Comparison of ENCODE assay signal across 15 cellular contexts in the genomic region with DNA sequence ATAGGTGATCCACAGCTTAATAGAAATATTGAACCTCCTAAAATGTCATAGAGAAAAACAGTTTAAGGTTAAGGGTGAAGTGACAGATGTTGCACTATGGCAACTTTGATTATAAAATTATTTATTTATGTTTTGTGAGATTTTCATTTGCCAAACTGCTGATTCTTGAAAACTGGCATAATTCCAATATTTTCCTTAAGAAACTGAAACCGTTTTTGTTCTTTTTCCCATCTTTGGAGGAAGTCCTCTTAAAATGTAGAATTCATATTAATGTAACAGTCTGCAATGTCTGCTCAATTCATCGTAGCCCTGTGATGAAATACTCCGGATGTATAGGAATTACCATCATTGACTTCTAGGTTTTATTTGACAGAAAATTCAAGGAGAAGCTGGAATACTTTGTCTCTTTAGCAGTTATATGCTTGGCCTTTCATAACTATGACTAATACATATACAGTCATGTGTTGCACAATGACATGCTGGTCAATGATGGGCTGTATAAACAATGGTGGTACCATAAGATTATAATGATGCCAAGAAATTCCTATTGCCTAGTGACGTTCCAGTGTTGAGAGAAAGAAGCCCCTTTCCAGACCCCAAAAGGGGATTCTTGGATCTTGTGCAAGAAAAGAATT.
DNase-seq lines count a peak whose midpoint lies in the region; ATAC-seq, FAIRE-seq and TF ChIP-seq lines count a peak whose summit lies in the region.
"Had no signal": no experiment of that assay in that cellular context is flagged by ENCODE, and none has a peak within 500 bp of the region (broad histone marks: within the 10 kb centered on the region; RNA-seq: fewer than 3 reads in every experiment).

No MANE protein-coding gene starts in this region.

- H3K4me2 ChIP-seq in astrocyte (ENCODE audit: low read length) = peak overlapping the region; percentile 82

- intact Hi-C loops in posterior cingulate gyrus (cut with DNase I) = no loop called here

- no peak overlapping the region for H3K9ac ChIP-seq in astrocyte (ENCODE audit: low read length)

- POLR2A ChIA-PET in activated CD4-positive, alpha-beta T cell treated with anti-CD3 and anti-CD28 coated beads, Interleukin-2, amount 10 ng/mL, durations not matched to agents 7 days and 5 days (lab: Charles Lee) = no interaction called here

- H3K36me3 ChIP-seq in astrocyte (ENCODE audit: insufficient read depth, low read length) = no peaks in the 10 kb centered on the region
- H3K36me3 ChIP-seq: uterus had no signal

- peak; percentile 50 for DNase-seq in HT-29 (ENCODE audit: low spot score)
- peak; percentile 83 for DNase-seq in astrocyte (ENCODE audit: low read depth)
- DNase-seq in foreskin keratinocyte = peak; percentile 37 to 73
- DNase-seq in urothelium cell line (ENCODE audit: low spot score) = peak; percentile 13
- no peak for DNase-seq in activated CD4-positive, alpha-beta T cell treated with anti-CD3 and anti-CD28 coated beads, Interleukin-2, amount 10 ng/mL, durations not matched to agents 7 days and 5 days
- DNase-seq in posterior cingulate gyrus = no peak
- DNase-seq: activated CD4-positive, alpha-beta T cell treated with anti-CD3 and anti-CD28 coated beads for 1 hour; activated naive CD4-positive, alpha-beta T cell treated with Interleukin-2 at 50 U/mL for 16 hours; naive thymus-derived CD4-positive, alpha-beta T cell; NCI-H2171 treated with DMSO at 0.1 percent for 48 hours; SIG-M5; stimulated activated CD8-positive, alpha-beta memory T cell treated with anti-CD3 and anti-CD28 coated beads, Interleukin-4, amount 100 ng/mL, for 48 hours; uterus had no signal

- TF ChIP-seq CTCF in astrocyte (IDR thresholded peaks at IDR 0.05; ENCODE audit: insufficient read depth, low read depth, low read length) (no peak), foreskin keratinocyte (conservative IDR thresholded peaks at IDR 0.05) (no peak)

- H3K4me3 ChIP-seq in astrocyte (ENCODE audit: insufficient read depth, low read depth, low read length) = peak overlapping the region; percentile 49
- H3K4me3 ChIP-seq: uterus had no signal

- no peak overlapping the region for H3K4me3 Mint-ChIP-seq in astrocyte (ENCODE audit: unreplicated experiment)
- H3K4me3 Mint-ChIP-seq in activated CD4-positive, alpha-beta T cell treated with anti-CD3 and anti-CD28 coated beads, Interleukin-2, amount 10 ng/mL, durations not matched to agents 7 days and 5 days = no peak overlapping the region
- H3K4me3 Mint-ChIP-seq: dendritic cell treated with granulocyte-macrophage colony-stimulating factor and Interleukin-4, amounts not matched to agents 40 ng/mL and 50 ng/mL, for 4 days; naive thymus-derived CD4-positive, alpha-beta T cell had no signal

- H3K36me3 Mint-ChIP-seq in astrocyte (ENCODE audit: low read depth, unreplicated experiment) = no peaks in the 10 kb centered on the region
- H3K36me3 Mint-ChIP-seq in activated CD4-positive, alpha-beta T cell treated with anti-CD3 and anti-CD28 coated beads, Interleukin-2, amount 10 ng/mL, durations not matched to agents 7 days and 5 days (ENCODE audit: low read depth) = no peaks in the 10 kb centered on the region
- H3K36me3 Mint-ChIP-seq: naive thymus-derived CD4-positive, alpha-beta T cell had no signal

- ATAC-seq in foreskin keratinocyte = peak; percentile 84
- no peak for ATAC-seq in GM18505 (IDR thresholded peaks at IDR 0.05; ENCODE audit: unreplicated experiment)
- ATAC-seq: naive thymus-derived CD4-positive, alpha-beta T cell had no signal

- H3K4me1 Mint-ChIP-seq in astrocyte (ENCODE audit: low read depth, unreplicated experiment) = peaks cover 2% of the 10 kb centered on the region
- no peaks in the 10 kb centered on the region for H3K4me1 Mint-ChIP-seq in activated CD4-positive, alpha-beta T cell treated with anti-CD3 and anti-CD28 coated beads, Interleukin-2, amount 10 ng/mL, durations not matched to agents 7 days and 5 days
- H3K4me1 Mint-ChIP-seq: naive thymus-derived CD4-positive, alpha-beta T cell had no signal

- no peaks in the 10 kb centered on the region for H3K79me2 ChIP-seq in astrocyte (ENCODE audit: insufficient read depth, low read length)

- H3K27ac ChIP-seq in astrocyte (ENCODE audit: low read depth, low read length) (peak overlapping the region; percentile 48), foreskin keratinocyte (no peak overlapping the region)
- H3K27ac ChIP-seq: uterus had no signal

- CTCF ChIA-PET in activated CD4-positive, alpha-beta T cell treated with anti-CD3 and anti-CD28 coated beads, Interleukin-2, amount 10 ng/mL, durations not matched to agents 7 days and 5 days (lab: Charles Lee) = no interaction called here

- no peaks in the 10 kb centered on the region for H4K20me1 ChIP-seq in astrocyte (ENCODE audit: insufficient read depth, low read length)

- H2AFZ ChIP-seq in astrocyte (ENCODE audit: low read depth, low read length) = no peak overlapping the region

- H3K27me3 ChIP-seq in astrocyte (ENCODE audit: insufficient read depth, low read length) (no peaks in the 10 kb centered on the region), foreskin keratinocyte (no peaks in the 10 kb centered on the region)
- H3K27me3 ChIP-seq: uterus had no signal

- no peak for TF ChIP-seq POLR2A in GM18505 (IDR thresholded peaks at IDR 0.05; ENCODE audit: borderline replicate concordance, extremely low read depth, insufficient read depth, insufficient read length)

- no peaks in the 10 kb centered on the region for H3K27me3 Mint-ChIP-seq in astrocyte (ENCODE audit: low read depth, unreplicated experiment)
- H3K27me3 Mint-ChIP-seq in activated CD4-positive, alpha-beta T cell treated with anti-CD3 and anti-CD28 coated beads, Interleukin-2, amount 10 ng/mL, durations not matched to agents 7 days and 5 days = no peaks in the 10 kb centered on the region
- H3K27me3 Mint-ChIP-seq: dendritic cell treated with granulocyte-macrophage colony-stimulating factor and Interleukin-4, amounts not matched to agents 40 ng/mL and 50 ng/mL, for 4 days had no signal

- no peaks in the 10 kb centered on the region for H3K9me3 Mint-ChIP-seq in astrocyte (ENCODE audit: unreplicated experiment)
- no peaks in the 10 kb centered on the region for H3K9me3 Mint-ChIP-seq in activated CD4-positive, alpha-beta T cell treated with anti-CD3 and anti-CD28 coated beads, Interleukin-2, amount 10 ng/mL, durations not matched to agents 7 days and 5 days
- H3K9me3 Mint-ChIP-seq: dendritic cell treated with granulocyte-macrophage colony-stimulating factor and Interleukin-4, amounts not matched to agents 40 ng/mL and 50 ng/mL, for 4 days; naive thymus-derived CD4-positive, alpha-beta T cell had no signal

- no peak overlapping the region for H3K27ac Mint-ChIP-seq in astrocyte (ENCODE audit: unreplicated experiment)
- no peak overlapping the region for H3K27ac Mint-ChIP-seq in activated CD4-positive, alpha-beta T cell treated with anti-CD3 and anti-CD28 coated beads, Interleukin-2, amount 10 ng/mL, durations not matched to agents 7 days and 5 days
- H3K27ac Mint-ChIP-seq: dendritic cell treated with granulocyte-macrophage colony-stimulating factor and Interleukin-4, amounts not matched to agents 40 ng/mL and 50 ng/mL, for 4 days; naive thymus-derived CD4-positive, alpha-beta T cell had no signal

- FAIRE-seq in astrocyte (lab: Jason Lieb, UNC) (peak; percentile 77), urothelium cell line (lab: Jason Lieb, UNC) (no peak)

- no peaks in the 10 kb centered on the region for H3K9me3 ChIP-seq in astrocyte (ENCODE audit: insufficient read depth, low read depth, low read length)
- H3K9me3 ChIP-seq: uterus had no signal

- H3K4me1 ChIP-seq in astrocyte (ENCODE audit: insufficient read depth, low read length) (peaks cover 9% of the 10 kb centered on the region), foreskin keratinocyte (no peaks in the 10 kb centered on the region)
- H3K4me1 ChIP-seq: uterus had no signal

Comparison
In these comparisons a context has a peak if more than half of its experiments do, and no peak if none do; other contexts are left out.
1. DNase-seq: peak in HT-29 (single experiment), astrocyte (single experiment), foreskin keratinocyte (2 of 2) and urothelium cell line (single experiment); none in activated CD4-positive, alpha-beta T cell treated with anti-CD3 and anti-CD28 coated beads, Interleukin-2, amount 10 ng/mL, durations not matched to agents 7 days and 5 days (single experiment) and posterior cingulate gyrus (0 of 10).